ENCODE assay signal across 14 cellular contexts in genomic region chr12:41361791-41362190, GRCh38.
"Had no signal": no experiment of that assay in that cellular context is flagged by ENCODE, and none has a peak within 500 bp of the region (broad histone marks: within the 10 kb centered on the region; RNA-seq: fewer than 3 reads in every experiment).

No MANE protein-coding gene starts in this region.

- H3K27ac ChIP-seq: cardiac muscle cell, esophagus muscularis mucosa, suprapubic skin, upper lobe of right lung had no signal

- DNase-seq: activated CD8-positive, alpha-beta memory T cell treated with anti-CD3 and anti-CD28 coated beads, Interleukin-2, amount 50 U/mL, for 48 hours; activated CD8-positive, alpha-beta T cell treated with anti-CD3 and anti-CD28 coated beads for 36 hours; activated naive CD4-positive, alpha-beta T cell; activated naive CD8-positive, alpha-beta T cell treated with anti-CD3 and anti-CD28 coated beads, Interleukin-2, amount 50 U/mL, for 24 hours; left cardiac atrium; mammary epithelial cell; natural killer cell; stimulated activated CD4-positive, alpha-beta T cell treated with anti-CD3 and anti-CD28 coated beads, Interleukin-12 subunit alpha, Interleukin-12 subunit beta, amount 100 ng/mL, for 4 hours; stimulated activated naive CD8-positive, alpha-beta T cell treated with anti-CD3 and anti-CD28 coated beads, Interleukin-15, Interleukin-2, amounts not matched to agents 100 U/mL and 50 U/mL, for 24 hours; T-helper 9 cell; upper lobe of right lung had no signal

- H3K27ac Mint-ChIP-seq: activated CD8-positive, alpha-beta T cell treated with anti-CD3 and anti-CD28 coated beads for 36 hours; activated naive CD8-positive, alpha-beta T cell treated with anti-CD3 and anti-CD28 coated beads, Interleukin-2, amount 50 U/mL, for 24 hours; natural killer cell had no signal

- H3K36me3 Mint-ChIP-seq: natural killer cell had no signal

- H3K4me1 Mint-ChIP-seq: activated naive CD8-positive, alpha-beta T cell treated with anti-CD3 and anti-CD28 coated beads, Interleukin-2, amount 50 U/mL, for 24 hours; natural killer cell had no signal

- H3K4me3 Mint-ChIP-seq: activated CD8-positive, alpha-beta T cell treated with anti-CD3 and anti-CD28 coated beads for 36 hours; activated naive CD8-positive, alpha-beta T cell treated with anti-CD3 and anti-CD28 coated beads, Interleukin-2, amount 50 U/mL, for 24 hours; natural killer cell had no signal

- H3K4me3 ChIP-seq: cardiac muscle cell, esophagus muscularis mucosa, suprapubic skin, upper lobe of right lung had no signal

- H3K9me3 Mint-ChIP-seq: activated CD8-positive, alpha-beta T cell treated with anti-CD3 and anti-CD28 coated beads for 36 hours; activated naive CD8-positive, alpha-beta T cell treated with anti-CD3 and anti-CD28 coated beads, Interleukin-2, amount 50 U/mL, for 24 hours had no signal

- H3K27me3 Mint-ChIP-seq: activated CD8-positive, alpha-beta T cell treated with anti-CD3 and anti-CD28 coated beads for 36 hours; activated naive CD8-positive, alpha-beta T cell treated with anti-CD3 and anti-CD28 coated beads, Interleukin-2, amount 50 U/mL, for 24 hours had no signal
